ENCODE assay signal across 19 cellular contexts in the genomic region with DNA sequence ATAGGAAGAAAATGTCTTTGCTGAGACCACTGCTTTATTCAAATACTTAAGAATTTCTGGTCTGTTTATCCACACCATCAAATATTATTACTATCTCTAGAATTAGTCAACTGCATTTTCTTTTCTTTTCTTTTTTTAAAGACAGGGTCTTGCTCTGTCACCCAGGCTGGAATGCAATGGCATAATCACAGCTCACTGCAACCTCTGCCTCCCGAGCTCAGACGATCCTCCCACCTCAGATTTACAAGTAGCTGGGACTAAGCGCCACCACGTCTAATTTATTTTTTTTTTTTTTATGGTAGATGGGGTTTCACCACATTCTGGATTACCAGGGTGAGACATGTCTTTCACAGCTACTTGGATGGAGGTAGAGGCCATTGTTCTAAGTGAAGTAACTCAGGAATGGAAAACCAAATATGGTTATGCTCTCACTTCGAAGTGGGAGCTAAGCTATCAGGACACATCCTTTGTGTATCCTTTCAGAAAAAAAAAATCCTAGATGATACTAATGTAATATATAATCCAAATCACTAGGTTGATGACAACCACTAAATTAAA. TPM values are rescaled to one million over a fixed set of nuclear protein-coding genes. Genes with fewer than 3 reads are reported as not detected.
DNase-seq lines count a peak whose midpoint lies in the region; ATAC-seq and TF ChIP-seq lines count a peak whose summit lies in the region.
"Had no signal": no experiment of that assay in that cellular context is flagged by ENCODE, and none has a peak within 500 bp of the region (broad histone marks: within the 10 kb centered on the region; RNA-seq: fewer than 3 reads in every experiment).

No MANE protein-coding gene starts in this region.

- H3K4me2 ChIP-seq in GM23338 (peak overlapping the region; percentile 7; the same call in 1 of the 2 replicates), trophoblast cell (ENCODE audit: low read length) (no peak overlapping the region), mammary epithelial cell (ENCODE audit: insufficient read depth, low read depth, low read length) (no peak overlapping the region)

- H3K9me3 Mint-ChIP-seq in GM23338: peaks cover 25% of the 10 kb centered on the region
- peaks cover 48% of the 10 kb centered on the region for H3K9me3 Mint-ChIP-seq in T-helper 2 cell treated with Interferon-gamma antibody and Interleukin-4, amounts not matched to agents 5 μg/mL and 100 μg/mL, for 36 hours

- H2AFZ ChIP-seq in GM23338: no peak overlapping the region
- no peak overlapping the region for H2AFZ ChIP-seq in trophoblast cell (ENCODE audit: insufficient read depth, low read length, poor library complexity)
- H2AFZ ChIP-seq in mammary epithelial cell (ENCODE audit: low read depth, low read length): no peak overlapping the region
- H2AFZ ChIP-seq: GM23248 had no signal

- H3K14ac ChIP-seq in trophoblast cell (ENCODE audit: low read length): no peak overlapping the region

- intact Hi-C loops in mammary epithelial cell (cut with micrococcal nuclease): no loop called here

- dilution Hi-C loops in mammary epithelial cell (cut with HindIII; ENCODE audit: low sequenced_read_pairs): no loop called here

- in situ Hi-C loops in mammary epithelial cell (cut with MboI; ENCODE audit: low sequenced_read_pairs in 2 of 2): no loop called here

- H3K9me2 ChIP-seq in GM23338 (ENCODE audit: insufficient read depth): no peaks in the 10 kb centered on the region

- H3K36me3 ChIP-seq in GM23338 (ENCODE audit: insufficient read depth) (no peaks in the 10 kb centered on the region), trophoblast cell (ENCODE audit: control insufficient read depth in 1 of 2, insufficient read depth in 2 of 2, low read length in 2 of 2) (no peaks in the 10 kb centered on the region), mammary epithelial cell (ENCODE audit: insufficient read depth, low read length) (peaks cover 3% of the 10 kb centered on the region)

- peak overlapping the region; percentile 52; the same call in 1 of the 2 replicates for H3K27ac ChIP-seq in GM23338 (ENCODE audit: low read depth)
- H3K27ac ChIP-seq in trophoblast cell (ENCODE audit: low read depth, low read length): no peak overlapping the region
- no peak overlapping the region for H3K27ac ChIP-seq in mammary epithelial cell (ENCODE audit: insufficient read depth, low read depth, low read length)
- H3K27ac ChIP-seq: C4-2B, GM23248, HL-60 had no signal

- TF ChIP-seq CTCF in GM23338 (conservative IDR thresholded peaks at IDR 0.05; ENCODE audit: low read depth in 2 of 2) (no peak), mammary epithelial cell (conservative IDR thresholded peaks at IDR 0.05 in 1 of 2, IDR thresholded peaks at IDR 0.05 in 1 of 2; ENCODE audit: extremely low read depth in 1 of 2, insufficient read depth in 1 of 2, low read depth in 1 of 2, low read length in 2 of 2) (no peak)

- no peak overlapping the region for H2BK5ac ChIP-seq in trophoblast cell (ENCODE audit: low read depth, low read length, poor library complexity)

- peaks cover 26% of the 10 kb centered on the region; the same call in 2 of the 3 replicates for H3K36me3 Mint-ChIP-seq in GM23338 (ENCODE audit: low read depth)
- peaks cover 50% of the 10 kb centered on the region for H3K36me3 Mint-ChIP-seq in T-helper 2 cell treated with Interferon-gamma antibody and Interleukin-4, amounts not matched to agents 5 μg/mL and 100 μg/mL, for 36 hours (ENCODE audit: low read depth)

- H2BK12ac ChIP-seq in trophoblast cell (ENCODE audit: low read length): no peak overlapping the region

- no peaks in the 10 kb centered on the region for H4K20me1 ChIP-seq in GM23338 (replicated peaks; ENCODE audit: insufficient read depth)
- H4K20me1 ChIP-seq in mammary epithelial cell (ENCODE audit: insufficient read depth, low read length): no peaks in the 10 kb centered on the region

- H2BK120ac ChIP-seq in trophoblast cell (ENCODE audit: insufficient read depth, low read length, poor library complexity): no peak overlapping the region

- H3K27me3 ChIP-seq in GM23338 (ENCODE audit: insufficient read depth) (no peaks in the 10 kb centered on the region), trophoblast cell (ENCODE audit: insufficient read depth, low read length) (no peaks in the 10 kb centered on the region), mammary epithelial cell (ENCODE audit: insufficient read depth, low read length) (no peaks in the 10 kb centered on the region)

- no peak for DNase-seq in GM23338 (ENCODE audit: low spot score)
- peak; percentile 35 for DNase-seq in amniotic epithelial cell (ENCODE audit: low read depth)
- DNase-seq in kidney glomerular epithelial cell (lab: John Stamatoyannopoulos, UW): peak; percentile 6
- peak; percentile 7 to 61 for DNase-seq in trophoblast cell
- no peak for DNase-seq in activated CD4-positive, alpha-beta T cell treated with anti-CD3 and anti-CD28 coated beads, Interleukin-2, amount 50 U/mL, for 48 hours
- DNase-seq in mammary epithelial cell: no peak
- DNase-seq in T-helper 2 cell treated with Interferon-gamma antibody and Interleukin-4, amounts not matched to agents 5 μg/mL and 100 μg/mL, for 36 hours (ENCODE audit: low spot score): no peak
- DNase-seq: GM23248, NCI-H1417 treated with DMSO at 0.1 percent for 48 hours, NCI-H1930, NCI-H446 treated with DMSO at 0.1 percent for 48 hours, NCI-H748 treated with DMSO at 0.1 percent for 48 hours, RPMI8226, SIG-M5 had no signal

- no peak overlapping the region for H3K18ac ChIP-seq in trophoblast cell (ENCODE audit: low read length)

- H3K9ac ChIP-seq in trophoblast cell (ENCODE audit: low read length) (no peak overlapping the region), mammary epithelial cell (ENCODE audit: insufficient read depth, low read length) (no peak overlapping the region)
- H3K9ac ChIP-seq: GM23248 had no signal

- H4K8ac ChIP-seq in trophoblast cell (ENCODE audit: low read depth, low read length): no peak overlapping the region

- no peak overlapping the region for H2AK5ac ChIP-seq in trophoblast cell (ENCODE audit: low read length)

- H3K79me2 ChIP-seq in GM23338 (replicated peaks; ENCODE audit: insufficient read depth) (peaks cover 100% of the 10 kb centered on the region), trophoblast cell (ENCODE audit: control insufficient read depth, insufficient read depth, low read length, poor library complexity) (no peaks in the 10 kb centered on the region), mammary epithelial cell (ENCODE audit: insufficient read depth, low read length) (peaks cover 94% of the 10 kb centered on the region)

- no peaks in the 10 kb centered on the region for H3F3A ChIP-seq in GM23338 (replicated peaks; ENCODE audit: low read depth)

- H4K91ac ChIP-seq in trophoblast cell (ENCODE audit: low read depth, low read length): no peak overlapping the region

- H3K9me3 ChIP-seq in trophoblast cell (ENCODE audit: insufficient read depth, low read depth, low read length): no peaks in the 10 kb centered on the region
- no peaks in the 10 kb centered on the region for H3K9me3 ChIP-seq in mammary epithelial cell (replicated peaks; ENCODE audit: insufficient read depth, low read length)

- peak overlapping the region; percentile 51; the same call in 1 of the 2 replicates for H3K27ac Mint-ChIP-seq in GM23338
- H3K27ac Mint-ChIP-seq in T-helper 2 cell treated with Interferon-gamma antibody and Interleukin-4, amounts not matched to agents 5 μg/mL and 100 μg/mL, for 36 hours: no peak overlapping the region

- CTCF ChIA-PET in mammary epithelial cell (lab: Charles Lee; ENCODE audit: low non-redundant PET): no interaction called here

- no peak overlapping the region for H4K12ac ChIP-seq in trophoblast cell (ENCODE audit: low read depth, low read length)

- no peak overlapping the region for H3K23ac ChIP-seq in trophoblast cell (ENCODE audit: low read length)

- no peak overlapping the region for H3K4me3 ChIP-seq in GM23338
- H3K4me3 ChIP-seq in trophoblast cell (ENCODE audit: low read depth, low read length): no peak overlapping the region
- no peak overlapping the region for H3K4me3 ChIP-seq in mammary epithelial cell (replicated peaks in 1 of 3; ENCODE audit: insufficient read depth in 1 of 3, low read depth in 2 of 3, low read length in 3 of 3)
- H3K4me3 ChIP-seq: GM23248, K562 had no signal

- peaks cover 19% of the 10 kb centered on the region for H3K4me1 Mint-ChIP-seq in GM23338
- H3K4me1 Mint-ChIP-seq in T-helper 2 cell treated with Interferon-gamma antibody and Interleukin-4, amounts not matched to agents 5 μg/mL and 100 μg/mL, for 36 hours (ENCODE audit: low read depth): peaks cover 12% of the 10 kb centered on the region

- BruUV-seq in mammary epithelial cell (replicated peaks; lab: Mats Ljungman, UMichigan): no TSS peak

- H3K4me3 Mint-ChIP-seq in GM23338: no peak overlapping the region
- H3K4me3 Mint-ChIP-seq in T-helper 2 cell treated with Interferon-gamma antibody and Interleukin-4, amounts not matched to agents 5 μg/mL and 100 μg/mL, for 36 hours: no peak overlapping the region

- H3K79me1 ChIP-seq in trophoblast cell (ENCODE audit: low read length): no peaks in the 10 kb centered on the region

- no peaks in the 10 kb centered on the region for H3K27me3 Mint-ChIP-seq in GM23338 (ENCODE audit: insufficient read depth, low read depth, poor library complexity)
- H3K27me3 Mint-ChIP-seq in T-helper 2 cell treated with Interferon-gamma antibody and Interleukin-4, amounts not matched to agents 5 μg/mL and 100 μg/mL, for 36 hours (ENCODE audit: low read depth): no peaks in the 10 kb centered on the region

- H3K4ac ChIP-seq in trophoblast cell (ENCODE audit: low read depth, low read length): no peak overlapping the region

- H3K4me1 ChIP-seq in GM23338 (ENCODE audit: insufficient read depth) (peaks cover 17% of the 10 kb centered on the region; the same call in 1 of the 2 replicates), trophoblast cell (ENCODE audit: control insufficient read depth in 1 of 2, insufficient read depth in 2 of 2, low read length in 2 of 2) (peaks cover 0 to 6% of the 10 kb centered on the region in 2 experiments), mammary epithelial cell (ENCODE audit: insufficient read depth, low read length) (no peaks in the 10 kb centered on the region)

- ATAC-seq in GM23338 (peak; percentile 65), HG03196 (IDR thresholded peaks at IDR 0.05; ENCODE audit: unreplicated experiment) (no peak)
- ATAC-seq: HCT116, K562 had no signal

- WGBS in trophoblast cell (ENCODE audit: extremely low coverage, insufficient coverage, insufficient read length): no CpG with 5 or more reads among the region's 5 CpGs
- 73% methylated on average over 5 of the region's 5 CpGs for WGBS in mammary epithelial cell (ENCODE audit: low coverage, missing lambda C conversion rate)

TF ChIP-seq in GM23338, 12 proteins besides CTCF, POLR2A, EP300 and RAD21 (continues in another document):
- TF ChIP-seq NANOG (IDR thresholded peaks at IDR 0.05; ENCODE audit: borderline replicate concordance): no peak
- TF ChIP-seq EZH2 (IDR thresholded peaks at IDR 0.05; ENCODE audit: low read depth, unreplicated experiment): no peak
- TF ChIP-seq ZNF114 (CRISPR knock-in tag; IDR thresholded peaks at IDR 0.05): no peak
- no peak for TF ChIP-seq ZNF331 (CRISPR knock-in tag; IDR thresholded peaks at IDR 0.05; ENCODE audit: low read depth)

RNA-seq across cellular contexts. Expression of a gene that starts 52.8 kb away (rescaled TPM):
- 21.9 and 23.7 TPM in 2 replicates for total RNA-seq in GM23338 (2014; rRNA removed; shearing (Covaris generic))
- polyA plus RNA-seq in GM23338 (2016; fragmentation: Nextera tagmentation; extraction: Ambion mirVana): 7.6 and 9.0 TPM in 2 replicates
- 13.3 and 13.7 TPM in 2 replicates for polyA plus RNA-seq in trophoblast cell (2013)
- 10 to 100 TPM; 19.2 to 29.9 TPM for total RNA-seq in mammary epithelial cell
- polyA plus RNA-seq in mammary epithelial cell: 7.0 TPM
- polyA minus RNA-seq in mammary epithelial cell: 6.4 TPM

Comparison
In these comparisons a context has a peak if more than half of its experiments do, and no peak if none do; other contexts are left out.
1. DNase-seq: peak in amniotic epithelial cell (single experiment), kidney glomerular epithelial cell (single experiment) and trophoblast cell (2 of 2); none in GM23338 (single experiment), activated CD4-positive, alpha-beta T cell treated with anti-CD3 and anti-CD28 coated beads, Interleukin-2, amount 50 U/mL, for 48 hours (0 of 2), mammary epithelial cell (single experiment) and T-helper 2 cell treated with Interferon-gamma antibody and Interleukin-4, amounts not matched to agents 5 μg/mL and 100 μg/mL, for 36 hours (single experiment).